In the genomic region with DNA sequence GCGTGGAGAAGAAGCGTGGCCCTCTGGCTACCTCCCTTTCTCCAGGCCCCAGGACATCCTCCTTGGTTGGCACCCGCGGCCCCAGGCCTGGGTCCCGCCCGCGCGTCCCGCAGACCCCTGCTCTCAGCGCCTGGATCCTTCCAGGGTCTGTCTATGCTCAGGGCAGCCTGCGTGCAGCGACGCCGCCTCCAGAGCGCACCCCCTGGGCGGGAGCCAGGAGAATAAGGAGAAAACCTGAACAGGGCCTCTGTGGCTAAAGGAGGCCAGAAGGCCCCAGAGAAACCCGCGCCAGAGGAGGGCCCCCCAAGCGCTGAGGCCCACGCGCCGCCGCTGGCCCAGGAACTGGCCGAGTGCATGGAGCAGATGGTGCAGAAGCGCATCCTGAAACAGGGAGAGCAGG, we compare ENCODE assay signal across 31 cellular contexts.
"Had no signal": no experiment of that assay in that cellular context is flagged by ENCODE, and none has a peak within 500 bp of the region (broad histone marks: within the 10 kb centered on the region; RNA-seq: fewer than 3 reads in every experiment).

No MANE protein-coding gene starts in this region.

- H3K9me3 ChIP-seq: left lung, lower lobe of right lung, neutrophil, ovary, prostate gland, suprapubic skin, thoracic aorta, tibial artery, upper lobe of right lung had no signal

- H3K36me3 Mint-ChIP-seq: immature natural killer cell; naive thymus-derived CD8-positive, alpha-beta T cell; stimulated activated effector memory CD8-positive, alpha-beta T cell treated with anti-CD3 and anti-CD28 coated beads, Interleukin-12 subunit alpha, Interleukin-12 subunit beta, amount 100 ng/mL, for 72 hours had no signal

- H3K4me3 Mint-ChIP-seq: immature natural killer cell; naive thymus-derived CD8-positive, alpha-beta T cell; nephron; neural crest cell; stimulated activated effector memory CD8-positive, alpha-beta T cell treated with anti-CD3 and anti-CD28 coated beads, Interleukin-12 subunit alpha, Interleukin-12 subunit beta, amount 100 ng/mL, for 72 hours; stimulated activated naive CD8-positive, alpha-beta T cell treated with anti-CD3 and anti-CD28 coated beads, Interleukin-15, Interleukin-2, amounts not matched to agents 100 ng/mL and 50 ng/mL, for 24 hours had no signal

- H3K4me3 ChIP-seq: left lung, lower lobe of right lung, ovary, prostate gland, skin epidermis, suprapubic skin, thoracic aorta, tibial artery, upper lobe of right lung had no signal

- H3K36me3 ChIP-seq: left lung, lower lobe of right lung, neutrophil, ovary, prostate gland, suprapubic skin, thoracic aorta, tibial artery, upper lobe of right lung had no signal

- H3K27ac Mint-ChIP-seq: immature natural killer cell; naive thymus-derived CD8-positive, alpha-beta T cell; nephron; stimulated activated effector memory CD8-positive, alpha-beta T cell treated with anti-CD3 and anti-CD28 coated beads, Interleukin-12 subunit alpha, Interleukin-12 subunit beta, amount 100 ng/mL, for 72 hours; stimulated activated naive CD8-positive, alpha-beta T cell treated with anti-CD3 and anti-CD28 coated beads, Interleukin-15, Interleukin-2, amounts not matched to agents 100 ng/mL and 50 ng/mL, for 24 hours had no signal

- H3K9me3 Mint-ChIP-seq: immature natural killer cell; nephron; neural crest cell; stimulated activated effector memory CD8-positive, alpha-beta T cell treated with anti-CD3 and anti-CD28 coated beads, Interleukin-12 subunit alpha, Interleukin-12 subunit beta, amount 100 ng/mL, for 72 hours; stimulated activated naive CD8-positive, alpha-beta T cell treated with anti-CD3 and anti-CD28 coated beads, Interleukin-15, Interleukin-2, amounts not matched to agents 100 ng/mL and 50 ng/mL, for 24 hours had no signal

- H3K27me3 Mint-ChIP-seq: naive thymus-derived CD8-positive, alpha-beta T cell; stimulated activated naive CD8-positive, alpha-beta T cell treated with anti-CD3 and anti-CD28 coated beads, Interleukin-15, Interleukin-2, amounts not matched to agents 100 ng/mL and 50 ng/mL, for 24 hours had no signal

- H3K4me1 ChIP-seq: lower lobe of right lung, prostate gland, suprapubic skin, tibial artery, upper lobe of right lung had no signal

- H3K27me3 ChIP-seq: left lung, neutrophil, ovary, suprapubic skin, upper lobe of right lung had no signal

- ATAC-seq: left colon; left lung; lower lobe of right lung; naive thymus-derived CD8-positive, alpha-beta T cell; sciatic nerve; stimulated activated effector memory CD8-positive, alpha-beta T cell treated with anti-CD3 and anti-CD28 coated beads, Interleukin-12 subunit alpha, Interleukin-12 subunit beta, amount 100 ng/mL, for 72 hours; upper lobe of right lung had no signal

- H3K27ac ChIP-seq: left lung, lower lobe of right lung, neutrophil, ovary, prostate gland, skin epidermis, suprapubic skin, thoracic aorta, tibial artery, upper lobe of right lung had no signal

- DNase-seq: hypothalamus; immature natural killer cell; kidney; left colon; left lung; lower lobe of right lung; mammary epithelial cell; mesenchymal stem cell; naive thymus-derived CD8-positive, alpha-beta T cell; occipital lobe; ovary; retina; right cardiac atrium; stimulated activated CD4-positive, alpha-beta T cell treated with anti-CD3 and anti-CD28 coated beads, Interleukin-12 subunit alpha, Interleukin-12 subunit beta, amount 100 ng/mL, for 4 hours; stimulated activated CD4-positive, alpha-beta T cell treated with anti-CD3 and anti-CD28 coated beads, Interleukin-15, amount 100 ng/mL, for 24 hours; stimulated activated CD4-positive, alpha-beta T cell treated with anti-CD3 and anti-CD28 coated beads, Interleukin-2, amount 100 ng/mL, for 24 hours; stimulated activated CD4-positive, alpha-beta T cell treated with anti-CD3 and anti-CD28 coated beads, Interleukin-4, amount 100 ng/mL, for 1 hour; stimulated activated naive CD4-positive, alpha-beta T cell; tibial artery; trophoblast cell; upper lobe of right lung had no signal

- H3K4me1 Mint-ChIP-seq: nephron had no signal
